ENCODE assay signal across 28 cellular contexts in the genomic region with DNA sequence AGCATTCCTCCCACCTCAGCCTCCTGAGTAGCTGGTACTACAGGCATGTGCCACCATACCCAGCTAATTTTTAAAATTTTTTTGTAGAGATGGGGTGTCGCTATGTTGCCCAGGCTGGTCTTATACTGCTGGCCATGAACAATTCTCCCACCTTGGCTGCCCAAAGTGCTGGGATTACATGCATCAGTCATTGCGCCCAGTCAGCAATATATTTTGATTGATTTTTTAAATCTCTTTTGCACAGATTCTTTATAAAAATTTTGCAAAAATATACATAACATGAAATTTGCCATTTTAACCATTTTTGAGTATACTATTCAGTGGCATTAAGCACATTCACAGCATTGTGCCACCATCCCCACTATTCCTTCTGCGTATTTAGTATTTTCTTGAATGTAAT.
"Had no signal": no experiment of that assay in that cellular context is flagged by ENCODE, and none has a peak within 500 bp of the region (broad histone marks: within the 10 kb centered on the region; RNA-seq: fewer than 3 reads in every experiment).

No MANE protein-coding gene starts in this region.

- H3K36me3 ChIP-seq: ovary, upper lobe of right lung, uterus had no signal

- H3K9ac ChIP-seq: neural progenitor cell, parathyroid adenoma had no signal

- H3K9me3 ChIP-seq: testis had no signal

- H2AFZ ChIP-seq: neural progenitor cell, parathyroid adenoma had no signal

- ATAC-seq: natural killer cell; psoas muscle; right cardiac atrium; sciatic nerve; stimulated activated memory B cell treated with anti-CD40 and anti-IgM and Interleukin-4, amounts not matched to agents 10 μg/mL and 1 μg/mL and 100 μg/mL, for 72 hours; stimulated activated naive CD8-positive, alpha-beta T cell treated with anti-CD3 and anti-CD28 coated beads, Interleukin-15, amount 100 ng/mL, for 72 hours; stimulated activated naive CD8-positive, alpha-beta T cell treated with anti-CD3 and anti-CD28 coated beads, Interleukin-15, Interleukin-2, amounts not matched to agents 100 U/mL and 50 U/mL, for 24 hours; upper lobe of right lung had no signal

- H3K4me3 ChIP-seq: neural progenitor cell, ovary, psoas muscle, skin epidermis, smooth muscle cell, spleen, suprapubic skin, testis, tibial artery, transverse colon, upper lobe of right lung, uterus had no signal

- H3K27me3 ChIP-seq: neural progenitor cell, ovary, spleen, suprapubic skin, testis, tibial artery, transverse colon, upper lobe of right lung, uterus had no signal

- H3K27ac ChIP-seq: neural progenitor cell, ovary, parathyroid adenoma, psoas muscle, skin epidermis, spleen, suprapubic skin, testis, tibial artery, transverse colon, upper lobe of right lung, uterus had no signal

- H3K79me2 ChIP-seq: parathyroid adenoma had no signal

- H3K4me1 ChIP-seq: neural progenitor cell, parathyroid adenoma, psoas muscle, spleen, suprapubic skin, testis, tibial artery, transverse colon, upper lobe of right lung, uterus had no signal

- DNase-seq: natural killer cell; occipital lobe; ovary; posterior cingulate gyrus; psoas muscle; right cardiac atrium; spleen; stimulated activated CD4-positive, alpha-beta T cell treated with anti-CD3 and anti-CD28 coated beads, Interleukin-12 subunit alpha, Interleukin-12 subunit beta, amount 100 ng/mL, for 4 hours; stimulated activated CD4-positive, alpha-beta T cell treated with anti-CD3 and anti-CD28 coated beads, Interleukin-1b, Interleukin-23, amount 100 ng/mL, for 48 hours; stimulated activated CD4-positive, alpha-beta T cell treated with anti-CD3 and anti-CD28 coated beads, Interleukin-4, amount 100 ng/mL, for 1 hour; stimulated activated CD4-positive, alpha-beta T cell treated with anti-CD3 and anti-CD28 coated beads, Interleukin-4, amount 100 ng/mL, for 4 hours; stimulated activated CD8-positive, alpha-beta memory T cell treated with anti-CD3 and anti-CD28 coated beads, Interleukin-4, amount 100 ng/mL, for 48 hours; stimulated activated naive CD4-positive, alpha-beta T cell; stimulated activated naive CD8-positive, alpha-beta T cell treated with anti-CD3 and anti-CD28 coated beads, Interleukin-15, amount 100 ng/mL, for 72 hours; stimulated activated naive CD8-positive, alpha-beta T cell treated with anti-CD3 and anti-CD28 coated beads, Interleukin-15, Interleukin-2, amounts not matched to agents 100 U/mL and 50 U/mL, for 24 hours; substantia nigra; testis; tibial artery; transverse colon; upper lobe of right lung; uterus had no signal

- H3K4me2 ChIP-seq: neural progenitor cell, smooth muscle cell had no signal
